8 cellular contexts compared by ENCODE assay signal in genomic region chr3:158097141-158097540, GRCh38. TPM values are rescaled to one million over a fixed set of nuclear protein-coding genes. Genes with fewer than 3 reads are reported as not detected.
DNase-seq lines count a peak whose midpoint lies in the region; ATAC-seq, FAIRE-seq and TF ChIP-seq lines count a peak whose summit lies in the region.

No MANE protein-coding gene starts in this region.

- H3K9me2 ChIP-seq in MM.1S (replicated peaks; ENCODE audit: insufficient read depth, low read length) = no peaks in the 10 kb centered on the region

- ATAC-seq in activated CD4-positive, alpha-beta T cell treated with anti-CD3 and anti-CD28 coated beads for 36 hours = no peak
- ATAC-seq in pancreas = no peak

- H3K4me1 Mint-ChIP-seq in activated CD4-positive, alpha-beta T cell treated with anti-CD3 and anti-CD28 coated beads for 36 hours = peaks cover 19% of the 10 kb centered on the region
- H3K4me1 Mint-ChIP-seq in astrocyte (ENCODE audit: low read depth, unreplicated experiment) = no peaks in the 10 kb centered on the region

- FAIRE-seq in astrocyte (lab: Jason Lieb, UNC) (no peak), pancreas (lab: Jason Lieb, UNC) (no peak)

- H4K20me1 ChIP-seq in MM.1S (ENCODE audit: insufficient read depth, low read length) (no peaks in the 10 kb centered on the region), astrocyte (ENCODE audit: insufficient read depth, low read length) (no peaks in the 10 kb centered on the region)

- no peak for TF ChIP-seq POLR2A in transverse colon (IDR thresholded peaks at IDR 0.05)

- H3K36me3 ChIP-seq in MM.1S (replicated peaks; ENCODE audit: insufficient read depth, low read length) (no peaks in the 10 kb centered on the region), astrocyte (ENCODE audit: insufficient read depth, low read length) (no peaks in the 10 kb centered on the region), pancreas (no peaks in the 10 kb centered on the region), transverse colon (no peaks in the 10 kb centered on the region)

- 0 out of 2 replicates have a peak, but pooled peaks cover 5% of the 10 kb centered on the region for H3K4me1 ChIP-seq in MM.1S (ENCODE audit: low read length)
- H3K4me1 ChIP-seq in astrocyte (ENCODE audit: insufficient read depth, low read length) = peaks cover 10% of the 10 kb centered on the region
- H3K4me1 ChIP-seq in pancreas = peaks cover 0 to 8% (median 0%) of the 10 kb centered on the region in 3 donors
- H3K4me1 ChIP-seq in transverse colon = peaks cover 0 to 15% (median 11%) of the 10 kb centered on the region in 4 donors

- peaks cover 9% of the 10 kb centered on the region for H3F3A ChIP-seq in MM.1S (ENCODE audit: insufficient read depth, low read length)

- H3K27me3 ChIP-seq in MM.1S (replicated peaks; ENCODE audit: insufficient read depth, low read length) = peaks cover 16% of the 10 kb centered on the region; the same call in 1 of the 2 replicates
- H3K27me3 ChIP-seq in astrocyte (ENCODE audit: insufficient read depth, low read length) = peaks cover 98% of the 10 kb centered on the region
- peaks cover 16 to 65% (median 28%) of the 10 kb centered on the region in 4 donors for H3K27me3 ChIP-seq in pancreas
- H3K27me3 ChIP-seq in transverse colon = peaks cover 100% of the 10 kb centered on the region

- intact Hi-C loops in activated CD4-positive, alpha-beta T cell treated with anti-CD3 and anti-CD28 coated beads for 36 hours (cut with DNase I, micrococcal nuclease) = loop anchor here (5.0 kb wide), 1 partner anchor 335 kb away; no protein-coding TSS in a partner anchor
- intact Hi-C loops in pancreas (cut with DNase I) = no loop called here
- intact Hi-C loops in transverse colon (cut with DNase I; ENCODE audit: low total_unique reads) = no loop called here

- peak overlapping the region; percentile 84 for H3K4me3 Mint-ChIP-seq in activated CD4-positive, alpha-beta T cell treated with anti-CD3 and anti-CD28 coated beads for 36 hours
- peak overlapping the region; percentile 97 for H3K4me3 Mint-ChIP-seq in astrocyte (ENCODE audit: unreplicated experiment)

- TF ChIP-seq CTCF in MM.1S (IDR thresholded peaks at IDR 0.05; ENCODE audit: low read length) (no peak), astrocyte (IDR thresholded peaks at IDR 0.05; ENCODE audit: insufficient read depth, low read depth, low read length) (no peak), pancreas (IDR thresholded peaks at IDR 0.05) (no peak), transverse colon (IDR thresholded peaks at IDR 0.05) (no peak)

- in situ Hi-C loops in transverse colon (cut with MboI; ENCODE audit: low pct_ligation_motif_present in 1 of 4, low pct_unique_long_range_greater_than_20kb in 1 of 4, low sequenced_read_pairs in 3 of 4) = no loop called here

- peak overlapping the region; percentile 98 for H3K4me2 ChIP-seq in MM.1S (ENCODE audit: low read depth, low read length)
- H3K4me2 ChIP-seq in astrocyte (ENCODE audit: low read length) = no peak overlapping the region

- POLR2A ChIA-PET in activated CD4-positive, alpha-beta T cell treated with anti-CD3 and anti-CD28 coated beads for 36 hours (lab: Charles Lee) = interaction anchor here (0.7 kb wide), 1 partner anchor 951 kb away, joined by 3 read pairs; no protein-coding TSS in a partner anchor

- H3K9ac ChIP-seq in MM.1S (ENCODE audit: low read length) = peak overlapping the region; percentile 66; the same call in 1 of the 2 replicates
- no peak overlapping the region for H3K9ac ChIP-seq in astrocyte (ENCODE audit: low read length)

- no peaks in the 10 kb centered on the region for H3K36me3 Mint-ChIP-seq in activated CD4-positive, alpha-beta T cell treated with anti-CD3 and anti-CD28 coated beads for 36 hours (ENCODE audit: low read depth)
- H3K36me3 Mint-ChIP-seq in astrocyte (ENCODE audit: low read depth, unreplicated experiment) = no peaks in the 10 kb centered on the region

- DNase-seq in activated CD4-positive, alpha-beta T cell treated with anti-CD3 and anti-CD28 coated beads for 36 hours = no peak
- no peak for DNase-seq in activated CD4-positive, alpha-beta T cell treated with anti-CD3 and anti-CD28 coated beads for 48 hours
- DNase-seq in MM.1S = no peak
- no peak for DNase-seq in astrocyte (ENCODE audit: low read depth)
- no peak for DNase-seq in pancreas
- DNase-seq in T-helper 9 cell = no peak
- DNase-seq in NK-92 treated with Interleukin-12 subunit alpha and Interleukin-12 subunit beta, amount 100 ng/mL, for 24 hours (lab: John Stamatoyannopoulos, UW) = no peak
- no peak for DNase-seq in transverse colon

- H3K9me3 ChIP-seq in MM.1S (replicated peaks; ENCODE audit: insufficient read depth, low read length) (no peaks in the 10 kb centered on the region), astrocyte (ENCODE audit: insufficient read depth, low read depth, low read length) (no peaks in the 10 kb centered on the region), pancreas (no peaks in the 10 kb centered on the region), transverse colon (no peaks in the 10 kb centered on the region)

- H3K27ac ChIP-seq in MM.1S (ENCODE audit: low read length) = no peak overlapping the region
- no peak overlapping the region for H3K27ac ChIP-seq in astrocyte (ENCODE audit: low read depth, low read length)
- H3K27ac ChIP-seq in pancreas = no peak overlapping the region
- H3K27ac ChIP-seq in transverse colon = no peak overlapping the region

- H3K79me2 ChIP-seq in MM.1S (ENCODE audit: low read length) (no peaks in the 10 kb centered on the region), astrocyte (ENCODE audit: insufficient read depth, low read length) (no peaks in the 10 kb centered on the region)

- H3K4me3 ChIP-seq in MM.1S (ENCODE audit: low read length) (peak overlapping the region; percentile 89), astrocyte (ENCODE audit: insufficient read depth, low read depth, low read length) (no peak overlapping the region), pancreas (peak overlapping the region in 3 of 4 donors; percentile 29 to 68 (median 47)), transverse colon (peak overlapping the region in 1 of 4 donors; percentile 47)

- 21 to 28% methylated on average over 10 of the region's 10 CpGs for WGBS in pancreas, 2 donors
- WGBS in transverse colon (ENCODE audit: low coverage in 1 of 2), 2 donors = 16 to 26% methylated on average over 10 of the region's 10 CpGs

- CTCF ChIA-PET in activated CD4-positive, alpha-beta T cell treated with anti-CD3 and anti-CD28 coated beads for 36 hours (lab: Charles Lee) = interaction anchor here (1.0 to 1.3 kb wide), 3 partner anchors 10 to 13 kb away, joined by 3 to 5 read pairs (median 4); partner anchors contain the start of gene RSRC1

- H3K9me3 Mint-ChIP-seq in activated CD4-positive, alpha-beta T cell treated with anti-CD3 and anti-CD28 coated beads for 36 hours (ENCODE audit: low read depth) = no peaks in the 10 kb centered on the region
- peaks cover 2% of the 10 kb centered on the region for H3K9me3 Mint-ChIP-seq in astrocyte (ENCODE audit: unreplicated experiment)

- H3K27me3 Mint-ChIP-seq in activated CD4-positive, alpha-beta T cell treated with anti-CD3 and anti-CD28 coated beads for 36 hours = peaks cover 74% of the 10 kb centered on the region
- H3K27me3 Mint-ChIP-seq in astrocyte (ENCODE audit: low read depth, unreplicated experiment) = peaks cover 81% of the 10 kb centered on the region

- H2AFZ ChIP-seq in MM.1S (ENCODE audit: low read length) = peak overlapping the region; percentile 100; the same call in 1 of the 2 replicates
- no peak overlapping the region for H2AFZ ChIP-seq in astrocyte (ENCODE audit: low read depth, low read length)

- H3K27ac Mint-ChIP-seq in activated CD4-positive, alpha-beta T cell treated with anti-CD3 and anti-CD28 coated beads for 36 hours = peak overlapping the region; percentile 45
- H3K27ac Mint-ChIP-seq in astrocyte (ENCODE audit: unreplicated experiment) = no peak overlapping the region

- TF ChIP-seq EP300 in transverse colon (IDR thresholded peaks at IDR 0.05; ENCODE audit: low read depth) = no peak

RNA-seq across cellular contexts. Expression of gene SHOX2, which starts 9.1 kb away (rescaled TPM):
- not detected for total RNA-seq in activated CD4-positive, alpha-beta T cell treated with anti-CD3 and anti-CD28 coated beads for 36 hours
- total RNA-seq in astrocyte (0.25 and 0.34 TPM in 2 replicates), pancreas (under 1 TPM in 5 of 6 donors, not detected in 1; 0.09 to 0.43 (median 0.22) TPM), transverse colon (under 1 TPM in 2 of 4 donors, not detected in 2; 0.16 to 0.27 TPM)
- under 1 TPM; 0.11 to 0.23 TPM for polyA plus RNA-seq in pancreas

RNA-seq across cellular contexts. Expression of gene RSRC1, which starts 12.7 kb away (rescaled TPM):
- 10 to 100 TPM; 44.9 to 61.6 TPM for total RNA-seq in activated CD4-positive, alpha-beta T cell treated with anti-CD3 and anti-CD28 coated beads for 36 hours
- total RNA-seq in astrocyte = 22.9 and 28.5 TPM in 2 replicates
- total RNA-seq in pancreas = 10 to 100 TPM in 4 of 6 donors, 1 to 10 TPM in 2; 9.8 to 19.9 (median 13.3) TPM
- polyA plus RNA-seq in pancreas = 1 to 10 TPM; 7.7 to 9.3 TPM
- 10 to 100 TPM in 3 of 4 donors, 1 to 10 TPM in 1; 5.6 to 65.1 (median 37.1) TPM for total RNA-seq in transverse colon

Comparison
In these comparisons a context has a peak if more than half of its experiments do, and no peak if none do; other contexts are left out.
1. intact Hi-C loops: an anchor here in activated CD4-positive, alpha-beta T cell treated with anti-CD3 and anti-CD28 coated beads for 36 hours (5.0 kb wide); none called in pancreas and transverse colon.